ENCODE assay signal across 8 cellular contexts in the genomic region with DNA sequence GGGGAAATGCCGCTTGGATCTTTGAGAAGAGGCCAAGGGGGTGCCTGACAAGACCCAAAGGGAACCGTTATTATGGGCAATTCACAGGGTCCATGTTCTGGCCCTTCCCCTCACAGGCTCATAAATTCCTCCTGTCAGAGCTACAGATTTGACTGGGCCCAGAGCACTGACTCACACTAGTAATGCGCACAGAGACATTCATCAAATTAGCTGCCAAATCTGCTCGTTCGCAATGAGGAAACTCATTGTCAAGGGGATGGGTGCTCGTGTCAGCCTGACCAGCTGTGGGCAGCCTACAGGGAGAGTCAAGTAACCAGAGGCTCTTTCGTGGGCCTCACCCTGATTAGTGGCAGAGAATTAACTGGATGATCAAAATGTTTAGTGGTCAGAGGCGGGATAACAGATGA.
DNase-seq lines count a peak whose midpoint lies in the region; ATAC-seq and TF ChIP-seq lines count a peak whose summit lies in the region.

No MANE protein-coding gene starts in this region.

- TF ChIP-seq CTCF in prostate gland (IDR thresholded peaks at IDR 0.05): peak in 1 of 4 experiments; percentile 21

- WGBS in prostate gland: 65% methylated on average over 8 of the region's 8 CpGs

- H3K27ac ChIP-seq in SJCRH30: no peak overlapping the region
- H3K27ac ChIP-seq in prostate gland: no peak overlapping the region

- H3K36me3 ChIP-seq in SJCRH30 (no peaks in the 10 kb centered on the region), prostate gland (no peaks in the 10 kb centered on the region)

- intact Hi-C loops in prostate gland (cut with DNase I): no loop called here

- no peak for TF ChIP-seq POLR2A in prostate gland (IDR thresholded peaks at IDR 0.05)

- ATAC-seq in GM18517 (IDR thresholded peaks at IDR 0.05; ENCODE audit: unreplicated experiment) (peak; percentile 5), HG02623 (IDR thresholded peaks at IDR 0.05; ENCODE audit: unreplicated experiment) (peak; percentile 15), HG03457 (IDR thresholded peaks at IDR 0.05; ENCODE audit: unreplicated experiment) (no peak)

- H3K9me3 ChIP-seq in SJCRH30 (replicated peaks) (0 out of 2 replicates have a peak, but pooled peaks cover 3% of the 10 kb centered on the region), prostate gland (no peaks in the 10 kb centered on the region)

- H3K4me1 ChIP-seq in SJCRH30: peaks cover 7% of the 10 kb centered on the region; the same call in 1 of the 2 replicates
- peaks cover 4% of the 10 kb centered on the region for H3K4me1 ChIP-seq in prostate gland (replicated peaks)

- DNase-seq in RKO (ENCODE audit: low spot score) (peak; percentile 82), kidney glomerular epithelial cell (lab: John Stamatoyannopoulos, UW) (peak; percentile 52), SJCRH30 (no peak), NCI-H345 treated with DMSO at 0.1 percent for 48 hours (lab: John Stamatoyannopoulos, UW; ENCODE audit: unreplicated experiment) (no peak), prostate gland (ENCODE audit: low spot score) (no peak)

- no peak overlapping the region for H3K4me3 ChIP-seq in SJCRH30
- no peak overlapping the region for H3K4me3 ChIP-seq in prostate gland

- H3K27me3 ChIP-seq in SJCRH30 (peaks cover 12% of the 10 kb centered on the region; the same call in 1 of the 2 replicates), prostate gland (replicated peaks; ENCODE audit: insufficient read depth) (no peaks in the 10 kb centered on the region)

Comparison
In these comparisons a context has a peak if more than half of its experiments do, and no peak if none do; other contexts are left out.
1. DNase-seq: peak in RKO (single experiment) and kidney glomerular epithelial cell (single experiment); none in SJCRH30 (0 of 2), NCI-H345 treated with DMSO at 0.1 percent for 48 hours (single experiment) and prostate gland (single experiment).